11 cellular contexts compared by ENCODE assay signal in the genomic region with DNA sequence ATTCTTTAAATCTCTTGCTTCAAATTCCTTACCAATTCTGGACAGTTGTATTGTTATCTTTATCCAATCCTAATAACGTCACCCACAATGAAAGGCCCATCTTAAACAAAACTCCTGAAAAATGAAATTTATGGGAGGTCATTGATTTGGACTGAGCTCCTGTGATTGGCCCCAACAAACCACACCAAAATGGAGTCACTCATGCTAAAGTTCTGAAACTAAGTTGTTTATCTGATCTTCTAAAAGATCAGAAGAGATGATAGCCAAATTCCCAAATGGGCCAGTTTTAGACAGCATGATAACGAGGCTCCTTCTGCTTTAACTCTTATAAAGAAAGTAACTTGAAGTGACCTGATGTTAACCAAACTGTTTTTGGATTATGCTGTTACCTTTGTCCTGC.
"Had no signal": no experiment of that assay in that cellular context is flagged by ENCODE, and none has a peak within 500 bp of the region (broad histone marks: within the 10 kb centered on the region; RNA-seq: fewer than 3 reads in every experiment).

No MANE protein-coding gene starts in this region.

- FAIRE-seq: H1, H54 had no signal

- ATAC-seq: GM23338, HCT116 had no signal

- H2AFZ ChIP-seq: GM23248, GM23338 had no signal

- H3K4me3 ChIP-seq: GM23248, GM23338, HAP-1 had no signal

- H3K36me3 ChIP-seq: HAP-1 had no signal

- DNase-seq: GM23248, GOT3, H7, H9, HCEC 1CT, HFFc6 had no signal

- H3K9ac ChIP-seq: GM23248 had no signal

- H3K9me3 ChIP-seq: HAP-1 had no signal

- H3K27ac ChIP-seq: GM23248 had no signal

- H3K4me2 ChIP-seq: GM23338 had no signal
